ENCODE assay signal across 1 cellular context in genomic region chr3:184361932-184362667, GRCh38.
A peak's percentile ranks its signal among the peaks of the same experiment; 100 is the strongest.
TF ChIP-seq lines count a peak whose summit lies in the region.

No MANE protein-coding gene starts in this region.

TF ChIP-seq in IMR-90, 13 proteins besides CTCF, POLR2A, EP300 and RAD21:
- TF ChIP-seq MAZ (IDR thresholded peaks at IDR 0.05; ENCODE audit: borderline replicate concordance, low read depth, low read length), result 0 out of 2 replicates have a peak, but pooled peaks have one; percentile 13
- 0 out of 2 replicates have a peak, but pooled peaks have one; percentile 41 for TF ChIP-seq CHD1 (IDR thresholded peaks at IDR 0.05; ENCODE audit: low read depth, low read length)
- no peak for TF ChIP-seq USF2 (IDR thresholded peaks at IDR 0.05; ENCODE audit: low read depth, low read length)
